ENCODE assay signal across 7 cellular contexts in the genomic region with DNA sequence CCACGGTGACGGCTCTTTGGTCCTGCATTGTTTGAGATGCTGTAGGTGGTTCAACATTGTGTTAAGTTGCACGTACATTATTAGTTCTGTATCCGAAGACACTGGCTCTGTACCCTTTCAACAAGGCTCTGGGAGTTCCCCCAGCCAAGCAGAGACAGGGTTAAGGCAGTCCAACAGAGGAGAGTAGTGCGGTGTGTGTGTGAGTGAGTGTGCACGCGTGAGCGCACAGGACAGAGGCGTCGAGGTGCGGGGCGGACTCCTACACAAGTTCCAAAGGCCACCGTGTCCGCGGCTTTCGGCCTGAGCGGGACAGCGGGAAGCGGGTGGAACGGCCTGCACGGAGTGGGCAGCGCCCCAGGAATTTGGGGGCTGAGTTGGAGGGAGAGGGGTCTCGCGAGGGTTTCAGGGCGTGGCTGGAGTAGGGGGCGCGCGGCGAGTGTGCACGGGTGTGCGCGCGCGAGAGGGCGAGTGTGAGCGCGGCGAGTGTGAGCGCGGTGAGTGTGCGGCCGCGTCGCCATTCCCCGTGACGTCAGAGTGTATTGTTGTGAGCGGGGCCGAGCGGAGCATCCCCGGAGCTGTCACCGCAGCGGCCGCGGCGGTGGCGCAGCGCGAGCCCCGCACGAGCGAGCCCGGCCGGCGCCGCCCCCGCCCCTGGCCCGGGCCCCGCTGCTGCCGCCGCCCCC. TPM values are rescaled to one million over a fixed set of nuclear protein-coding genes. Genes with fewer than 3 reads are reported as not detected.
A peak's percentile ranks its signal among the peaks of the same experiment; 100 is the strongest.
DNase-seq lines count a peak whose midpoint lies in the region; TF ChIP-seq lines count a peak whose summit lies in the region.

A gene (plus strand): TSS at position 532 of the 683 bp plus-strand sequence. CDS start 413 bp downstream, outside the sequence.

- TF ChIP-seq CTCF in GM12865 (IDR thresholded peaks at IDR 0.05; ENCODE audit: insufficient read depth, low read depth, low read length, missing control alignments) (no peak), right atrium auricular region (IDR thresholded peaks at IDR 0.05) (no peak), RWPE1 (conservative IDR thresholded peaks at IDR 0.05; ENCODE audit: low read depth) (no peak)

- no peaks in the 10 kb centered on the region for H3K9me3 Mint-ChIP-seq in activated T-helper 2 cell treated with anti-CD3 and anti-CD28 coated beads, Interferon-gamma antibody, Interleukin-2, Interleukin-4, amounts not matched to agents 10 μg/mL and 5 μg/mL and 100 μg/mL, durations not matched to agents 14 hours and 24 hours and 36 hours

- POLR2A ChIA-PET in RWPE1 (lab: Yijun Ruan, JAX; ENCODE audit: low non-redundant PET), result no interaction called here

- no peaks in the 10 kb centered on the region for H3K36me3 ChIP-seq in right atrium auricular region

- intact Hi-C loops in activated T-helper 2 cell treated with anti-CD3 and anti-CD28 coated beads, Interferon-gamma antibody, Interleukin-2, Interleukin-4, amounts not matched to agents 10 μg/mL and 5 μg/mL and 100 μg/mL, durations not matched to agents 14 hours and 24 hours and 36 hours (cut with micrococcal nuclease), result loop anchor here (10.0 kb wide), 1 partner anchor 803 kb away; a partner anchor contains a TSS
- intact Hi-C loops in posterior vena cava (cut with DNase I), result no loop called here

- H3K36me3 Mint-ChIP-seq in activated T-helper 2 cell treated with anti-CD3 and anti-CD28 coated beads, Interferon-gamma antibody, Interleukin-2, Interleukin-4, amounts not matched to agents 10 μg/mL and 5 μg/mL and 100 μg/mL, durations not matched to agents 14 hours and 24 hours and 36 hours (ENCODE audit: low read depth), result no peaks in the 10 kb centered on the region

- H3K4me1 ChIP-seq in right atrium auricular region, result peaks cover 0 to 2% of the 10 kb centered on the region in 2 donors

- peak within 1 kb of the TSS; percentile 68 for H3K4me3 Mint-ChIP-seq in activated T-helper 2 cell treated with anti-CD3 and anti-CD28 coated beads, Interferon-gamma antibody, Interleukin-2, Interleukin-4, amounts not matched to agents 10 μg/mL and 5 μg/mL and 100 μg/mL, durations not matched to agents 14 hours and 24 hours and 36 hours (ENCODE audit: low read depth)

- peaks cover 14% of the 10 kb centered on the region for H3K27me3 Mint-ChIP-seq in activated T-helper 2 cell treated with anti-CD3 and anti-CD28 coated beads, Interferon-gamma antibody, Interleukin-2, Interleukin-4, amounts not matched to agents 10 μg/mL and 5 μg/mL and 100 μg/mL, durations not matched to agents 14 hours and 24 hours and 36 hours (ENCODE audit: low read depth)

- H3K4me3 ChIP-seq in GM12865 (ENCODE audit: low read depth, low read length) (peak within 1 kb of the TSS; percentile 27), right atrium auricular region (peak within 1 kb of the TSS; percentile 78 to 84)

- CTCF ChIA-PET in RWPE1 (lab: Yijun Ruan, JAX), result no interaction called here

- no peaks in the 10 kb centered on the region for H3K27me3 ChIP-seq in right atrium auricular region

- peaks cover 2% of the 10 kb centered on the region for H3K4me1 Mint-ChIP-seq in activated T-helper 2 cell treated with anti-CD3 and anti-CD28 coated beads, Interferon-gamma antibody, Interleukin-2, Interleukin-4, amounts not matched to agents 10 μg/mL and 5 μg/mL and 100 μg/mL, durations not matched to agents 14 hours and 24 hours and 36 hours (ENCODE audit: low read depth)

- no peaks in the 10 kb centered on the region for H3K9me3 ChIP-seq in right atrium auricular region

- no peak within 1 kb of the TSS for H3K27ac Mint-ChIP-seq in activated T-helper 2 cell treated with anti-CD3 and anti-CD28 coated beads, Interferon-gamma antibody, Interleukin-2, Interleukin-4, amounts not matched to agents 10 μg/mL and 5 μg/mL and 100 μg/mL, durations not matched to agents 14 hours and 24 hours and 36 hours

- DNase-seq in GM12865 (ENCODE audit: low read depth) (peak; percentile 7), NCI-H1092 treated with DMSO at 0.1 percent for 48 hours (lab: John Stamatoyannopoulos, UW) (peak; percentile 82), right atrium auricular region (ENCODE audit: low spot score) (no peak), posterior vena cava (ENCODE audit: low spot score) (peak; percentile 88), RWPE1 (ENCODE audit: low spot score) (no peak), LoVo (ENCODE audit: low spot score) (no peak)
- no peak for DNase-seq in activated T-helper 2 cell treated with anti-CD3 and anti-CD28 coated beads, Interferon-gamma antibody, Interleukin-2, Interleukin-4, amounts not matched to agents 10 μg/mL and 5 μg/mL and 100 μg/mL, durations not matched to agents 14 hours and 24 hours and 36 hours (ENCODE audit: low spot score)

- peak within 1 kb of the TSS; percentile 94 to 97 for H3K27ac ChIP-seq in right atrium auricular region
- no peak within 1 kb of the TSS for H3K27ac ChIP-seq in RWPE1

RNA-seq across cellular contexts. Expression of the gene that starts here (rescaled TPM):
- total RNA-seq in activated T-helper 2 cell treated with anti-CD3 and anti-CD28 coated beads, Interferon-gamma antibody, Interleukin-2, Interleukin-4, amounts not matched to agents 10 μg/mL and 5 μg/mL and 100 μg/mL, durations not matched to agents 14 hours and 24 hours and 36 hours, result not detected in 2 replicates
- total RNA-seq in right atrium auricular region, result 1 to 10 TPM; 2.6 to 4.8 TPM
- 1 to 10 TPM; 4.3 to 5.0 TPM for total RNA-seq in posterior vena cava

Comparison
In these comparisons a context has a peak if more than half of its experiments do, and no peak if none do; other contexts are left out.
1. DNase-seq: peak in GM12865 (single experiment), NCI-H1092 treated with DMSO at 0.1 percent for 48 hours (single experiment) and posterior vena cava (single experiment); none in activated T-helper 2 cell treated with anti-CD3 and anti-CD28 coated beads, Interferon-gamma antibody, Interleukin-2, Interleukin-4, amounts not matched to agents 10 μg/mL and 5 μg/mL and 100 μg/mL, durations not matched to agents 14 hours and 24 hours and 36 hours (single experiment), right atrium auricular region (single experiment), RWPE1 (single experiment) and LoVo (single experiment).